Comparison of ENCODE assay signal across 34 cellular contexts in genomic region chr19:1742989-1743696, GRCh38. TPM values are rescaled to one million over a fixed set of nuclear protein-coding genes. Genes with fewer than 3 reads are reported as not detected.
"Had no signal": no experiment of that assay in that cellular context is flagged by ENCODE, and none has a peak within 500 bp of the region (broad histone marks: within the 10 kb centered on the region; RNA-seq: fewer than 3 reads in every experiment).

No MANE protein-coding gene starts in this region.

- H3K27ac ChIP-seq: colonic mucosa, epithelial cell of prostate, esophagus squamous epithelium, gastrocnemius medialis, heart right ventricle, left lung, lower lobe of right lung had no signal

- H3K4me1 ChIP-seq: colonic mucosa, gastrocnemius medialis had no signal

- H3K36me3 ChIP-seq: colonic mucosa, esophagus squamous epithelium, gastrocnemius medialis, heart right ventricle, left lung, lower lobe of right lung had no signal

- DNase-seq: colonic mucosa; cortex of kidney; effector CD8-positive, alpha-beta T cell; effector memory CD8-positive, alpha-beta T cell; endodermal cell; erythroblast; esophagus squamous epithelium; foreskin fibroblast; foreskin melanocyte; gastrocnemius medialis; glutamatergic neuron; head of caudate nucleus; heart right ventricle; hippocampal formation; left cardiac atrium; left lung; left ventricle myocardium superior; lower lobe of right lung; mesenchymal stem cell; mucosa of descending colon; naive B cell had no signal

- FAIRE-seq: endometrium, islet of Langerhans, keratinocyte had no signal

- ATAC-seq: effector memory CD8-positive, alpha-beta T cell; esophagus mucosa; gastrocnemius medialis; heart right ventricle; left cardiac atrium; left lung; left ventricle myocardium superior; lower lobe of right lung; mucosa of descending colon had no signal

- H3K9me3 ChIP-seq: colonic mucosa, gastrocnemius medialis, lower lobe of right lung, mucosa of descending colon had no signal

- H3K4me3 ChIP-seq: colonic mucosa, esophagus squamous epithelium, gastrocnemius medialis, heart right ventricle, left lung, lower lobe of right lung, mucosa of descending colon had no signal

RNA-seq across cellular contexts. Expression of gene ONECUT3, which starts 10.2 kb away (rescaled TPM):
- total RNA-seq: dermis microvascular lymphatic vessel endothelial cell, esophagus mucosa, esophagus squamous epithelium, gastrocnemius medialis, glomerular endothelial cell, heart right ventricle, kidney epithelial cell, left cardiac atrium, left lung, left ventricle myocardium superior, lower leg skin, lower lobe of right lung, lung microvascular endothelial cell, mesenteric fat pad, mesothelial cell of epicardium, mucosa of descending colon, myocyte had no signal
- polyA plus RNA-seq: heart right ventricle had no signal
